In the genomic region with DNA sequence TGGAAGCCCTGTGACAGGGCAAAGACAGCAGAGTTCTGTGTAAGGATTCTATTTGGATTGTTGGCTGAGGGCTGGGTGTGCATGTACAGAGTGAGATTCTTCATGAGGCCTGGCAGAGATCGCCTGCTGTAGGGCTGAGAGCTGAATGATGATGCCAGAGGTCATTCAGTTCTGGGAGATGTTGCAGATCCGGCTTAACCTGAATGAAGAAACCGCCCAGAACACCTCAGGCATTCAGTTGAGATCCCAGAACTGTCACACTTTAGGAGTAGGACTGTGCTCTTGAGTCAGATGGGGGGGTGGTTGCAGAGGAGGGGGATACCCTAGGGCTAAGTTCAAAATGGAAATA, we compare ENCODE assay signal across 1 cellular context.
TF ChIP-seq lines count a peak whose summit lies in the region.

No MANE protein-coding gene starts in this region.

TF ChIP-seq in SK-N-SH, 30 proteins besides CTCF, POLR2A, EP300 and RAD21 (continued from another document):
- TF ChIP-seq, protein P1, sequence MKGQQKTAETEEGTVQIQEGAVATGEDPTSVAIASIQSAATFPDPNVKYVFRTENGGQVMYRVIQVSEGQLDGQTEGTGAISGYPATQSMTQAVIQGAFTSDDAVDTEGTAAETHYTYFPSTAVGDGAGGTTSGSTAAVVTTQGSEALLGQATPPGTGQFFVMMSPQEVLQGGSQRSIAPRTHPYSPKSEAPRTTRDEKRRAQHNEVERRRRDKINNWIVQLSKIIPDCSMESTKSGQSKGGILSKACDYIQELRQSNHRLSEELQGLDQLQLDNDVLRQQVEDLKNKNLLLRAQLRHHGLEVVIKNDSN (IDR thresholded peaks at IDR 0.05; ENCODE audit: borderline replicate concordance, low read depth): no peak
- TF ChIP-seq SIN3A (IDR thresholded peaks at IDR 0.05; ENCODE audit: borderline replicate concordance, low read depth, low read length) (no peak), SMC3 (IDR thresholded peaks at IDR 0.05; ENCODE audit: low read depth, low read length) (no peak), POLR2AphosphoS5 (IDR thresholded peaks at IDR 0.05; ENCODE audit: low read depth, low read length) (no peak)
- TF ChIP-seq, protein P2, sequence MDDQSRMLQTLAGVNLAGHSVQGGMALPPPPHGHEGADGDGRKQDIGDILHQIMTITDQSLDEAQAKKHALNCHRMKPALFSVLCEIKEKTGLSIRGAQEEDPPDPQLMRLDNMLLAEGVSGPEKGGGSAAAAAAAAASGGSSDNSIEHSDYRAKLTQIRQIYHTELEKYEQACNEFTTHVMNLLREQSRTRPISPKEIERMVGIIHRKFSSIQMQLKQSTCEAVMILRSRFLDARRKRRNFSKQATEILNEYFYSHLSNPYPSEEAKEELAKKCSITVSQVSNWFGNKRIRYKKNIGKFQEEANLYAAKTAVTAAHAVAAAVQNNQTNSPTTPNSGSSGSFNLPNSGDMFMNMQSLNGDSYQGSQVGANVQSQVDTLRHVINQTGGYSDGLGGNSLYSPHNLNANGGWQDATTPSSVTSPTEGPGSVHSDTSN (IDR thresholded peaks at IDR 0.05): no peak
